Comparison of ENCODE assay signal across 21 cellular contexts in genomic region chr13:97364031-97364430, GRCh38.
"Had no signal": no experiment of that assay in that cellular context is flagged by ENCODE, and none has a peak within 500 bp of the region (broad histone marks: within the 10 kb centered on the region; RNA-seq: fewer than 3 reads in every experiment).

No MANE protein-coding gene starts in this region.

- H3K9me3 ChIP-seq: gastroesophageal sphincter, mucosa of descending colon, neutrophil, uterus had no signal

- FAIRE-seq: colon, endothelial cell of umbilical vein had no signal

- H3K4me3 Mint-ChIP-seq: endodermal cell; naive thymus-derived CD8-positive, alpha-beta T cell had no signal

- H3K4me3 ChIP-seq: gastroesophageal sphincter, mucosa of descending colon, skin epidermis, uterus had no signal

- H3K36me3 ChIP-seq: neutrophil, uterus had no signal

- H3K9me3 Mint-ChIP-seq: endodermal cell; naive thymus-derived CD8-positive, alpha-beta T cell had no signal

- ATAC-seq: gastroesophageal sphincter; mucosa of descending colon; naive thymus-derived CD8-positive, alpha-beta T cell; sciatic nerve had no signal

- H3K27ac Mint-ChIP-seq: endodermal cell; naive thymus-derived CD8-positive, alpha-beta T cell had no signal

- H3K27me3 ChIP-seq: gastroesophageal sphincter, neutrophil, uterus had no signal

- H3K4me1 ChIP-seq: uterus had no signal

- H3K27ac ChIP-seq: gastroesophageal sphincter, neutrophil, skin epidermis, uterus had no signal

- H3K27me3 Mint-ChIP-seq: naive thymus-derived CD8-positive, alpha-beta T cell had no signal

- DNase-seq: dermis blood vessel endothelial cell; effector CD4-positive, alpha-beta T cell; endodermal cell; erythroblast; foreskin fibroblast; glutamatergic neuron; islet precursor cell; mammary epithelial cell; mucosa of descending colon; naive thymus-derived CD8-positive, alpha-beta T cell; posterior cingulate gyrus; stimulated activated CD4-positive, alpha-beta T cell treated with anti-CD3 and anti-CD28 coated beads, Interleukin-12 subunit alpha, Interleukin-12 subunit beta, amount 100 ng/mL, for 4 hours; stimulated activated naive CD4-positive, alpha-beta T cell treated with Interleukin-2 at 50 U/mL for 16 hours; trophoblast cell; uterus had no signal
